8 cellular contexts compared by ENCODE assay signal in genomic region chr2:152222975-152223638, GRCh38. TPM values are rescaled to one million over a fixed set of nuclear protein-coding genes. Genes with fewer than 3 reads are reported as not detected.
A peak's percentile ranks its signal among the peaks of the same experiment; 100 is the strongest.
DNase-seq lines count a peak whose midpoint lies in the region; TF ChIP-seq lines count a peak whose summit lies in the region.

No MANE protein-coding gene starts in this region.

- intact Hi-C loops in esophagus muscularis mucosa (cut with DNase I): loop anchor here (10.0 kb wide), 1 partner anchor 112 kb away; the partner anchor contains the start of gene FMNL2

- peak overlapping the region in 1 of 4 donors; percentile 30 for H3K27ac ChIP-seq in esophagus muscularis mucosa (replicated peaks in 1 of 4)

- DNase-seq in ELR (ENCODE audit: low read depth) (peak; percentile 49), NCI-H345 (lab: John Stamatoyannopoulos, UW) (peak; percentile 86), epithelial cell of esophagus (ENCODE audit: low read depth) (peak; percentile 75), pons (ENCODE audit: low spot score) (peak; percentile 76), GM19238 (ENCODE audit: insufficient read length, low spot score) (no peak), esophagus muscularis mucosa (ENCODE audit: extremely low spot score) (no peak), DMS114 treated with DMSO at 0.1 percent for 48 hours (lab: John Stamatoyannopoulos, UW; ENCODE audit: unreplicated experiment) (no peak), SW480 (ENCODE audit: low spot score) (no peak)

- H3K27me3 ChIP-seq in esophagus muscularis mucosa: no peaks in the 10 kb centered on the region

- TF ChIP-seq EP300 in esophagus muscularis mucosa (IDR thresholded peaks at IDR 0.05): no peak

- no peaks in the 10 kb centered on the region for H3K9me3 ChIP-seq in esophagus muscularis mucosa

- peaks cover 11 to 35% (median 28%) of the 10 kb centered on the region in 4 donors for H3K4me1 ChIP-seq in esophagus muscularis mucosa

- WGBS in esophagus muscularis mucosa: 34% methylated on average over 7 of the region's 7 CpGs

- no peak for TF ChIP-seq POLR2A in esophagus muscularis mucosa (IDR thresholded peaks at IDR 0.05; ENCODE audit: low read depth)

- no peak for TF ChIP-seq CTCF in epithelial cell of esophagus (IDR thresholded peaks at IDR 0.05; ENCODE audit: insufficient read depth, low read depth, low read length, missing control alignments)
- no peak for TF ChIP-seq CTCF in esophagus muscularis mucosa (IDR thresholded peaks at IDR 0.05)

- H3K4me3 ChIP-seq in epithelial cell of esophagus (ENCODE audit: low read length) (no peak overlapping the region), esophagus muscularis mucosa (no peak overlapping the region)

- no peaks in the 10 kb centered on the region for H3K36me3 ChIP-seq in esophagus muscularis mucosa

RNA-seq across cellular contexts. Expression of gene STAM2, which starts 47.5 kb away (rescaled TPM):
- 10 to 100 TPM; 19.4 to 29.9 (median 23.9) TPM for total RNA-seq in esophagus muscularis mucosa

Comparison
In these comparisons a context has a peak if more than half of its experiments do, and no peak if none do; other contexts are left out.
1. DNase-seq: peak in ELR (single experiment), NCI-H345 (single experiment), epithelial cell of esophagus (single experiment) and pons (single experiment); none in GM19238 (single experiment), esophagus muscularis mucosa (single experiment), DMS114 treated with DMSO at 0.1 percent for 48 hours (single experiment) and SW480 (single experiment).